Comparison of ENCODE assay signal across 32 cellular contexts in genomic region chr4:145694929-145695328, GRCh38. TPM values are rescaled to one million over a fixed set of nuclear protein-coding genes. Genes with fewer than 3 reads are reported as not detected.
DNase-seq lines count a peak whose midpoint lies in the region; ATAC-seq and TF ChIP-seq lines count a peak whose summit lies in the region.
"Had no signal": no experiment of that assay in that cellular context is flagged by ENCODE, and none has a peak within 500 bp of the region (broad histone marks: within the 10 kb centered on the region; RNA-seq: fewer than 3 reads in every experiment).

No MANE protein-coding gene starts in this region.

- H3K9me3 ChIP-seq in heart right ventricle = peaks cover 0 to 5% (median 0%) of the 10 kb centered on the region in 11 donors
- H3K9me3 ChIP-seq: BE2C, esophagus muscularis mucosa, prostate gland, SK-N-SH had no signal

- intact Hi-C loops in heart right ventricle (cut with DNase I) = no loop called here

- H3K27me3 ChIP-seq in heart right ventricle = no peaks in the 10 kb centered on the region
- H3K27me3 ChIP-seq: BE2C, esophagus muscularis mucosa had no signal

- DNase-seq in NCI-H748 (lab: John Stamatoyannopoulos, UW; ENCODE audit: unreplicated experiment) (peak; percentile 32), NCI-H748 treated with DMSO at 0.1 percent for 48 hours (lab: John Stamatoyannopoulos, UW) (no peak), NCI-H526 treated with DMSO at 0.1 percent for 48 hours (lab: John Stamatoyannopoulos, UW) (peak; percentile 80), fibroblast of mammary gland (ENCODE audit: low read depth) (peak; percentile 8), NCI-H2107 (lab: John Stamatoyannopoulos, UW) (no peak), heart right ventricle (no peak)
- DNase-seq: activated CD4-positive, alpha-beta T cell treated with anti-CD3 and anti-CD28 coated beads for 36 hours; activated CD8-positive, alpha-beta memory T cell treated with anti-CD3 and anti-CD28 coated beads for 24 hours; activated gamma-delta T cell; activated T-cell treated with anti-CD3 and anti-CD28 coated beads, Interleukin-2, amount 50 U/mL, for 1 hour; BE2C; CD8-positive, alpha-beta memory T cell; DMS79; KG1; left ventricle myocardium superior; naive thymus-derived CD4-positive, alpha-beta T cell; NCI-H1436 treated with DMSO at 0.1 percent for 48 hours; NCI-H524; nucleus accumbens; SK-N-SH; stimulated activated naive CD4-positive, alpha-beta T cell treated with Interleukin-2 at 50 U/mL for 16 hours; T-helper 2 cell had no signal

- H3K4me3 ChIP-seq in fibroblast of mammary gland (ENCODE audit: control insufficient read depth, low read depth, low read length) (no peak overlapping the region), heart right ventricle (no peak overlapping the region)
- H3K4me3 ChIP-seq: esophagus muscularis mucosa, prostate gland had no signal

- H3K36me3 ChIP-seq in heart right ventricle = no peaks in the 10 kb centered on the region
- H3K36me3 ChIP-seq: BE2C, esophagus muscularis mucosa, prostate gland had no signal

- H3K27ac ChIP-seq in heart right ventricle = no peak overlapping the region
- H3K27ac ChIP-seq: esophagus muscularis mucosa, prostate gland, RWPE1 had no signal

- TF ChIP-seq CTCF in fibroblast of mammary gland (conservative IDR thresholded peaks at IDR 0.05; ENCODE audit: control insufficient read depth, insufficient read depth, low read depth, low read length) (no peak), heart right ventricle (IDR thresholded peaks at IDR 0.05) (no peak)

- ATAC-seq in HG02884 (IDR thresholded peaks at IDR 0.05; ENCODE audit: unreplicated experiment) (no peak), heart right ventricle (no peak), GM21717 (IDR thresholded peaks at IDR 0.05; ENCODE audit: unreplicated experiment) (no peak)
- ATAC-seq: activated CD4-positive, alpha-beta T cell treated with anti-CD3 and anti-CD28 coated beads for 36 hours; HCT116; left ventricle myocardium superior; naive thymus-derived CD4-positive, alpha-beta T cell had no signal

- 51 to 58% methylated on average over 2 of the region's 2 CpGs for WGBS in heart right ventricle, 2 donors

- H3K4me1 ChIP-seq in heart right ventricle = peaks cover 0 to 3% (median 0%) of the 10 kb centered on the region in 9 donors
- H3K4me1 ChIP-seq: BE2C, esophagus muscularis mucosa, prostate gland had no signal

RNA-seq across cellular contexts. Expression of gene C4orf51, which starts 15.0 kb away (rescaled TPM):
- total RNA-seq in heart right ventricle = not detected
- polyA plus RNA-seq in heart right ventricle = not detected
- total RNA-seq: activated CD4-positive, alpha-beta T cell treated with anti-CD3 and anti-CD28 coated beads for 36 hours; CD8-positive, alpha-beta memory T cell; esophagus muscularis mucosa; glomerular endothelial cell; left ventricle myocardium superior; mesothelial cell of epicardium; naive thymus-derived CD4-positive, alpha-beta T cell; prostate gland; temporal lobe; ureter had no signal
- polyA plus RNA-seq: CD8-positive, alpha-beta memory T cell; naive thymus-derived CD4-positive, alpha-beta T cell; SK-N-SH had no signal

Comparison
In these comparisons a context has a peak if more than half of its experiments do, and no peak if none do; other contexts are left out.
1. DNase-seq: peak in NCI-H748 (single experiment), NCI-H526 treated with DMSO at 0.1 percent for 48 hours (single experiment) and fibroblast of mammary gland (single experiment); none in NCI-H748 treated with DMSO at 0.1 percent for 48 hours (single experiment), NCI-H2107 (single experiment) and heart right ventricle (0 of 2).